In the genomic region with DNA sequence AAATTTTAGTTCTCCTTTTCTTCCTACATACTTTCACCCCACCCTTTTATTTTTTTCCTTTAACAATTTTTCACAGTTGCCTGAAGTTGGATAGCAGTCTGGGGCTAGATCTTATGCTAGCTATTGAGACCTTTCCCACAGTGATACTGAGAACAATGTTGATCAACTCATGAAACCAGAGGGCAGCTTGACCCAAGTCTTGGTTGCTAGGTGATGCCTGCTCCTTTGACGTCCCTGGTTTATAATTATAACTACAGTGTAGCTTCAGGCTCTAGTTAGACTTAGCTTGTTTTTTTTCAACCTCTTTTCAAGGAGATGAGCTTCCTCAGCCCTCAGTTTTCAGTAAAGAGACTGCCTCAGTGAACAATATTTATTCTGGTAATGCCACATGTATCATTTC, we compare ENCODE assay signal across 24 cellular contexts.
A peak's percentile ranks its signal among the peaks of the same experiment; 100 is the strongest.
DNase-seq lines count a peak whose midpoint lies in the region; ATAC-seq and TF ChIP-seq lines count a peak whose summit lies in the region.
"Had no signal": no experiment of that assay in that cellular context is flagged by ENCODE, and none has a peak within 500 bp of the region (broad histone marks: within the 10 kb centered on the region; RNA-seq: fewer than 3 reads in every experiment).

No MANE protein-coding gene starts in this region.

- no peaks in the 10 kb centered on the region for H3K27me3 Mint-ChIP-seq in Caco-2 (ENCODE audit: insufficient read depth, unreplicated experiment)
- H3K27me3 Mint-ChIP-seq in activated naive CD4-positive, alpha-beta T cell treated with anti-CD3 and anti-CD28 coated beads, Interleukin-2, amount 10 ng/mL, durations not matched to agents 7 days and 5 days = no peaks in the 10 kb centered on the region

- H3K36me3 ChIP-seq in mammary epithelial cell (ENCODE audit: insufficient read depth, low read length) (no peaks in the 10 kb centered on the region), breast epithelium (no peaks in the 10 kb centered on the region), Panc1 (ENCODE audit: control insufficient read depth, insufficient read depth, low read length) (no peaks in the 10 kb centered on the region), skeletal muscle tissue (ENCODE audit: control insufficient read depth in 3 of 3, insufficient read depth in 3 of 3, low read length in 3 of 3) (no peaks in the 10 kb centered on the region), Caco-2 (ENCODE audit: control insufficient read depth, insufficient read depth, low read length) (no peaks in the 10 kb centered on the region)
- H3K36me3 ChIP-seq: heart right ventricle, transverse colon had no signal

- dilution Hi-C loops in mammary epithelial cell (cut with HindIII; ENCODE audit: low sequenced_read_pairs) = no loop called here

- ATAC-seq in Panc1 = no peak
- ATAC-seq: activated CD8-positive, alpha-beta T cell treated with anti-CD3 and anti-CD28 coated beads for 36 hours had no signal

- H3K79me2 ChIP-seq in mammary epithelial cell (ENCODE audit: insufficient read depth, low read length) = no peaks in the 10 kb centered on the region

- H3K9me3 Mint-ChIP-seq in Caco-2 (ENCODE audit: unreplicated experiment) = no peaks in the 10 kb centered on the region
- no peaks in the 10 kb centered on the region for H3K9me3 Mint-ChIP-seq in activated naive CD4-positive, alpha-beta T cell treated with anti-CD3 and anti-CD28 coated beads, Interleukin-2, amount 10 ng/mL, durations not matched to agents 7 days and 5 days
- H3K9me3 Mint-ChIP-seq: activated B cell treated with CpG ODN at 0.5 μM for 24 hours; activated CD8-positive, alpha-beta T cell treated with anti-CD3 and anti-CD28 coated beads for 36 hours; activated T-helper 1 cell treated with anti-CD3 and anti-CD28 coated beads, Interleukin-12 subunit alpha, Interleukin-12 subunit beta, Interleukin-2, Interleukin-4 antibody, amounts not matched to agents 30 ng/mL and 10 ng/mL and 1 ng/mL, durations not matched to agents 14 hours and 24 hours and 36 hours had no signal

- DNase-seq in mammary epithelial cell = no peak
- no peak for DNase-seq in breast epithelium (ENCODE audit: low spot score in 2 of 2)
- no peak for DNase-seq in Panc1 (ENCODE audit: low read depth, low spot score)
- peak; percentile 23 for DNase-seq in foreskin melanocyte
- DNase-seq in cerebellar cortex (ENCODE audit: low spot score) = no peak
- DNase-seq in Caco-2 = no peak
- DNase-seq in activated naive CD4-positive, alpha-beta T cell treated with anti-CD3 and anti-CD28 coated beads, Interleukin-2, amount 10 ng/mL, durations not matched to agents 7 days and 5 days = no peak
- DNase-seq: ACHN; activated B cell treated with CpG ODN at 0.5 μM for 24 hours; activated CD8-positive, alpha-beta T cell treated with anti-CD3 and anti-CD28 coated beads for 36 hours; DMS79 treated with DMSO at 0.1 percent for 48 hours; dorsolateral prefrontal cortex; heart right ventricle; NCI-H1694; NCI-H226; NK-92 treated with Interleukin-12 subunit alpha and Interleukin-12 subunit beta, amount 100 ng/mL, for 24 hours; retina; stimulated activated naive CD4-positive, alpha-beta T cell treated with Interleukin-2 at 50 U/mL for 16 hours; T-helper 2 cell; transverse colon had no signal

- no peaks in the 10 kb centered on the region for H4K20me1 ChIP-seq in mammary epithelial cell (ENCODE audit: insufficient read depth, low read length)

- TF ChIP-seq POLR2A in breast epithelium (IDR thresholded peaks at IDR 0.05) = no peak

- TF ChIP-seq CTCF in mammary epithelial cell (conservative IDR thresholded peaks at IDR 0.05 in 1 of 2, IDR thresholded peaks at IDR 0.05 in 1 of 2; ENCODE audit: extremely low read depth in 1 of 2, insufficient read depth in 1 of 2, low read depth in 1 of 2, low read length in 2 of 2) (no peak), breast epithelium (IDR thresholded peaks at IDR 0.05) (no peak), Panc1 (IDR thresholded peaks at IDR 0.05) (no peak), Caco-2 (IDR thresholded peaks at IDR 0.05; ENCODE audit: insufficient read depth in 1 of 2, low read depth in 1 of 2, low read length in 1 of 2, severe bottlenecking in 1 of 2, unreplicated experiment in 1 of 2) (no peak)

- H2AFZ ChIP-seq in mammary epithelial cell (ENCODE audit: low read depth, low read length) = peak overlapping the region; percentile 47

- H3K27ac ChIP-seq in mammary epithelial cell (ENCODE audit: insufficient read depth, low read depth, low read length) (no peak overlapping the region), breast epithelium (no peak overlapping the region), Panc1 (ENCODE audit: low read length) (peak overlapping the region; percentile 31; the same call in 1 of the 2 replicates), skeletal muscle tissue (ENCODE audit: low read depth, low read length) (peak overlapping the region; percentile 58)
- H3K27ac ChIP-seq: dorsolateral prefrontal cortex, heart right ventricle, transverse colon had no signal

- H3K9me3 ChIP-seq in mammary epithelial cell (replicated peaks; ENCODE audit: insufficient read depth, low read length) = no peaks in the 10 kb centered on the region
- no peaks in the 10 kb centered on the region for H3K9me3 ChIP-seq in breast epithelium
- H3K9me3 ChIP-seq in Panc1 (ENCODE audit: control insufficient read depth, insufficient read depth, low read depth, low read length) = no peaks in the 10 kb centered on the region; the same call in 1 of the 2 replicates
- no peaks in the 10 kb centered on the region for H3K9me3 ChIP-seq in skeletal muscle tissue (ENCODE audit: control insufficient read depth in 3 of 3, low read length in 3 of 3)
- H3K9me3 ChIP-seq in Caco-2 = no peaks in the 10 kb centered on the region; the same call in 1 of the 2 replicates
- H3K9me3 ChIP-seq: transverse colon had no signal

- no peak overlapping the region for H3K27ac Mint-ChIP-seq in Caco-2 (ENCODE audit: unreplicated experiment)
- H3K27ac Mint-ChIP-seq in activated naive CD4-positive, alpha-beta T cell treated with anti-CD3 and anti-CD28 coated beads, Interleukin-2, amount 10 ng/mL, durations not matched to agents 7 days and 5 days = no peak overlapping the region
- H3K27ac Mint-ChIP-seq: activated B cell treated with CpG ODN at 0.5 μM for 24 hours; activated CD8-positive, alpha-beta T cell treated with anti-CD3 and anti-CD28 coated beads for 36 hours; activated T-helper 1 cell treated with anti-CD3 and anti-CD28 coated beads, Interleukin-12 subunit alpha, Interleukin-12 subunit beta, Interleukin-2, Interleukin-4 antibody, amounts not matched to agents 30 ng/mL and 10 ng/mL and 1 ng/mL, durations not matched to agents 14 hours and 24 hours and 36 hours; CD14-positive monocyte had no signal

- H3K4me2 ChIP-seq in mammary epithelial cell (ENCODE audit: insufficient read depth, low read depth, low read length) = no peak overlapping the region

- 0% methylated on average over 1 of the region's 1 CpG for WGBS in mammary epithelial cell (ENCODE audit: low coverage, missing lambda C conversion rate)

- no peaks in the 10 kb centered on the region for H3K4me1 Mint-ChIP-seq in Caco-2 (ENCODE audit: low read depth, unreplicated experiment)
- H3K4me1 Mint-ChIP-seq in activated naive CD4-positive, alpha-beta T cell treated with anti-CD3 and anti-CD28 coated beads, Interleukin-2, amount 10 ng/mL, durations not matched to agents 7 days and 5 days = no peaks in the 10 kb centered on the region
- H3K4me1 Mint-ChIP-seq: activated B cell treated with CpG ODN at 0.5 μM for 24 hours had no signal

- CTCF ChIA-PET in mammary epithelial cell (lab: Charles Lee; ENCODE audit: low non-redundant PET) = no interaction called here
- CTCF ChIA-PET in Panc1 (lab: Charles Lee) = no interaction called here
- CTCF ChIA-PET in Caco-2 (lab: Charles Lee) = no interaction called here
- CTCF ChIA-PET in activated naive CD4-positive, alpha-beta T cell treated with anti-CD3 and anti-CD28 coated beads, Interleukin-2, amount 10 ng/mL, durations not matched to agents 7 days and 5 days (lab: Charles Lee) = no interaction called here

- H3K4me3 Mint-ChIP-seq in Caco-2 (ENCODE audit: unreplicated experiment) = no peak overlapping the region
- no peak overlapping the region for H3K4me3 Mint-ChIP-seq in activated naive CD4-positive, alpha-beta T cell treated with anti-CD3 and anti-CD28 coated beads, Interleukin-2, amount 10 ng/mL, durations not matched to agents 7 days and 5 days
- H3K4me3 Mint-ChIP-seq: activated B cell treated with CpG ODN at 0.5 μM for 24 hours; activated CD8-positive, alpha-beta T cell treated with anti-CD3 and anti-CD28 coated beads for 36 hours; activated T-helper 1 cell treated with anti-CD3 and anti-CD28 coated beads, Interleukin-12 subunit alpha, Interleukin-12 subunit beta, Interleukin-2, Interleukin-4 antibody, amounts not matched to agents 30 ng/mL and 10 ng/mL and 1 ng/mL, durations not matched to agents 14 hours and 24 hours and 36 hours; CD14-positive monocyte; neural crest cell had no signal

- BruUV-seq in mammary epithelial cell (replicated peaks; lab: Mats Ljungman, UMichigan) = no TSS peak
- no TSS peak for BruUV-seq in Panc1 (replicated peaks; lab: Mats Ljungman, UMichigan)
- no TSS peak for BruUV-seq in Caco-2 (replicated peaks; lab: Mats Ljungman, UMichigan)

- H3K27me3 ChIP-seq in mammary epithelial cell (ENCODE audit: insufficient read depth, low read length) (no peaks in the 10 kb centered on the region), breast epithelium (no peaks in the 10 kb centered on the region), Panc1 (ENCODE audit: control insufficient read depth, insufficient read depth, low read length) (no peaks in the 10 kb centered on the region), skeletal muscle tissue (ENCODE audit: control insufficient read depth in 3 of 3, insufficient read depth in 3 of 3, low read length in 3 of 3) (no peaks in the 10 kb centered on the region), Caco-2 (replicated peaks; ENCODE audit: control insufficient read depth, insufficient read depth, low read length) (no peaks in the 10 kb centered on the region)
- H3K27me3 ChIP-seq: heart right ventricle, transverse colon had no signal

- POLR2A ChIA-PET in Panc1 (lab: Charles Lee) (no interaction called here), Caco-2 (lab: Charles Lee) (no interaction called here)

- intact Hi-C loops in mammary epithelial cell (cut with micrococcal nuclease) (no loop called here), breast epithelium (cut with DNase I; ENCODE audit: low total_unique reads) (no loop called here), Panc1 (cut with micrococcal nuclease; ENCODE audit: unreplicated experiment) (no loop called here), Caco-2 (cut with micrococcal nuclease; ENCODE audit: unreplicated experiment) (no loop called here)

- in situ Hi-C loops in mammary epithelial cell (cut with MboI; ENCODE audit: low sequenced_read_pairs in 2 of 2) (no loop called here), Panc1 (cut with HindIII; ENCODE audit: low pct_unique_long_range_greater_than_20kb, low sequenced_read_pairs) (no loop called here)

- H3K9ac ChIP-seq in mammary epithelial cell (ENCODE audit: insufficient read depth, low read length) (no peak overlapping the region), skeletal muscle tissue (ENCODE audit: low read depth in 1 of 3, low read length in 3 of 3) (no peak overlapping the region)

- H3K36me3 Mint-ChIP-seq in Caco-2 (ENCODE audit: insufficient read depth, unreplicated experiment) = no peaks in the 10 kb centered on the region
- no peaks in the 10 kb centered on the region for H3K36me3 Mint-ChIP-seq in activated naive CD4-positive, alpha-beta T cell treated with anti-CD3 and anti-CD28 coated beads, Interleukin-2, amount 10 ng/mL, durations not matched to agents 7 days and 5 days
- H3K36me3 Mint-ChIP-seq: CD14-positive monocyte had no signal

- H3K4me1 ChIP-seq in mammary epithelial cell (ENCODE audit: insufficient read depth, low read length) (no peaks in the 10 kb centered on the region), breast epithelium (no peaks in the 10 kb centered on the region), Panc1 (ENCODE audit: control insufficient read depth, insufficient read depth, low read length) (no peaks in the 10 kb centered on the region), skeletal muscle tissue (ENCODE audit: control insufficient read depth in 3 of 3, insufficient read depth in 3 of 3, low read length in 3 of 3) (peaks cover 0 to 14% (median 0%) of the 10 kb centered on the region in 3 donors), Caco-2 (no peaks in the 10 kb centered on the region)
- H3K4me1 ChIP-seq: transverse colon had no signal

- H3K4me3 ChIP-seq in mammary epithelial cell (replicated peaks in 1 of 3; ENCODE audit: insufficient read depth in 1 of 3, low read depth in 2 of 3, low read length in 3 of 3) (no peak overlapping the region), breast epithelium (no peak overlapping the region), Panc1 (ENCODE audit: low read depth in 2 of 2, low read length in 2 of 2) (no peak overlapping the region), skeletal muscle tissue (ENCODE audit: low read length in 3 of 3) (no peak overlapping the region), Caco-2 (ENCODE audit: low read depth, low read length) (no peak overlapping the region)
- H3K4me3 ChIP-seq: dorsolateral prefrontal cortex, heart right ventricle, transverse colon had no signal

Comparison
In these comparisons a context has a peak if more than half of its experiments do, and no peak if none do; other contexts are left out.
1. H3K27ac ChIP-seq: peak in Panc1 (single experiment) and skeletal muscle tissue (single experiment); none in mammary epithelial cell (single experiment) and breast epithelium (0 of 2).